Comparison of ENCODE assay signal across 18 cellular contexts in genomic region chr6:30944051-30944450, GRCh38. TPM values are rescaled to one million over a fixed set of nuclear protein-coding genes. Genes with fewer than 3 reads are reported as not detected.
A peak's percentile ranks its signal among the peaks of the same experiment; 100 is the strongest.
DNase-seq lines count a peak whose midpoint lies in the region; ATAC-seq, FAIRE-seq and TF ChIP-seq lines count a peak whose summit lies in the region.
"Had no signal": no experiment of that assay in that cellular context is flagged by ENCODE, and none has a peak within 500 bp of the region (broad histone marks: within the 10 kb centered on the region; RNA-seq: fewer than 3 reads in every experiment).

No MANE protein-coding gene starts in this region.

- H4K20me1 ChIP-seq in HepG2 (ENCODE audit: insufficient read depth, low read length) (no peaks in the 10 kb centered on the region), smooth muscle cell (ENCODE audit: low read depth) (no peaks in the 10 kb centered on the region)
- H4K20me1 ChIP-seq: BLaER1 had no signal

- no peak for TF ChIP-seq CTCF in HepG2 (CRISPR knock-in tag; IDR thresholded peaks at IDR 0.05)
- no peak for TF ChIP-seq CTCF in right lobe of liver (IDR thresholded peaks at IDR 0.05)
- no peak for TF ChIP-seq CTCF in type B pancreatic cell (conservative IDR thresholded peaks at IDR 0.05)
- TF ChIP-seq CTCF in smooth muscle cell (IDR thresholded peaks at IDR 0.05; ENCODE audit: borderline replicate concordance, insufficient read depth, poor library complexity, severe bottlenecking): no peak

- H3K4me3 ChIP-seq in HepG2 (replicated peaks in 1 of 3; ENCODE audit: insufficient read depth in 1 of 3, low read depth in 2 of 3, low read length in 3 of 3) (no peak overlapping the region), right lobe of liver (no peak overlapping the region), smooth muscle cell (no peak overlapping the region)
- H3K4me3 ChIP-seq: A549, BLaER1, GM23248 had no signal

- POLR2A ChIA-PET in HepG2 (lab: Yijun Ruan, JAX): no interaction called here

- TF ChIP-seq RAD21 in HepG2 (CRISPR knock-in tag; IDR thresholded peaks at IDR 0.05): no peak

- no peaks in the 10 kb centered on the region for H3K36me3 Mint-ChIP-seq in type B pancreatic cell
- H3K36me3 Mint-ChIP-seq: CD14-positive monocyte; CD4-positive, alpha-beta memory T cell had no signal

- TF ChIP-seq POLR2A in HepG2 (IDR thresholded peaks at IDR 0.05; ENCODE audit: insufficient read depth in 1 of 2, low read depth in 2 of 2, low read length in 2 of 2): no peak
- TF ChIP-seq POLR2A in right lobe of liver (IDR thresholded peaks at IDR 0.05): no peak

- H3K79me2 ChIP-seq in HepG2 (ENCODE audit: insufficient read depth, low read length) (no peaks in the 10 kb centered on the region), smooth muscle cell (ENCODE audit: low read depth) (no peaks in the 10 kb centered on the region)

- H3K36me3 ChIP-seq in HepG2 (replicated peaks in 1 of 2; ENCODE audit: control insufficient read depth in 1 of 2, insufficient read depth in 2 of 2, low read length in 2 of 2) (no peaks in the 10 kb centered on the region), right lobe of liver (no peaks in the 10 kb centered on the region), smooth muscle cell (ENCODE audit: low read depth) (no peaks in the 10 kb centered on the region)
- H3K36me3 ChIP-seq: BLaER1 had no signal

- DNase-seq in HepG2 (ENCODE audit: low spot score) (no peak), right lobe of liver (no peak), type B pancreatic cell (ENCODE audit: extremely low spot score, unreplicated experiment) (no peak), smooth muscle cell (lab: John Stamatoyannopoulos, UW; ENCODE audit: unreplicated experiment) (no peak)
- DNase-seq: AML-193; CD4-positive, alpha-beta memory T cell; DMS153; DMS79; GDM1; GM23248 had no signal

- H3K4me1 ChIP-seq in HepG2 (ENCODE audit: insufficient read depth, low read length) (peaks cover 18% of the 10 kb centered on the region), right lobe of liver (no peaks in the 10 kb centered on the region), smooth muscle cell (ENCODE audit: low read depth) (peaks cover 5% of the 10 kb centered on the region)
- H3K4me1 ChIP-seq: BLaER1 had no signal

- 53% methylated on average over 4 of the region's 4 CpGs for WGBS in HepG2 (ENCODE audit: low lambda C conversion rate)
- WGBS in right lobe of liver (ENCODE audit: insufficient coverage, low coverage, low lambda C conversion rate, missing lambda C conversion rate): 55% methylated on average over 4 of the region's 4 CpGs
- 97% methylated on average over 4 of the region's 4 CpGs for WGBS in smooth muscle cell (ENCODE audit: low lambda C conversion rate)

- peaks cover 12% of the 10 kb centered on the region for H3K4me1 Mint-ChIP-seq in type B pancreatic cell (ENCODE audit: unreplicated experiment)

- no peaks in the 10 kb centered on the region for H3F3A ChIP-seq in smooth muscle cell (ENCODE audit: low read depth)

- in situ Hi-C loops in HepG2 (cut with HindIII; ENCODE audit: extremely low pct_ligation_motif_present, low pct_unique_long_range_greater_than_20kb): no loop called here

- BruUV-seq in HepG2 (replicated peaks; lab: Mats Ljungman, UMichigan): no TSS peak

- H3K27ac Mint-ChIP-seq in type B pancreatic cell: peak overlapping the region; percentile 48
- H3K27ac Mint-ChIP-seq: CD14-positive monocyte had no signal

- TF ChIP-seq EP300 in HepG2 (IDR thresholded peaks at IDR 0.05; ENCODE audit: low read depth in 2 of 2, low read length in 2 of 2): no peak
- no peak for TF ChIP-seq EP300 in HepG2 (CRISPR knock-in tag; IDR thresholded peaks at IDR 0.05; ENCODE audit: borderline replicate concordance)

- H3K27me3 Mint-ChIP-seq in type B pancreatic cell: peaks cover 33% of the 10 kb centered on the region

- H2AFZ ChIP-seq in HepG2 (ENCODE audit: low read length) (no peak overlapping the region), smooth muscle cell (ENCODE audit: low read depth) (no peak overlapping the region)
- H2AFZ ChIP-seq: GM23248 had no signal

- intact Hi-C loops in HepG2 (cut with micrococcal nuclease; ENCODE audit: unreplicated experiment) (no loop called here), right lobe of liver (cut with DNase I) (no loop called here)

- H3K4me2 ChIP-seq in HepG2 (ENCODE audit: low read depth, low read length): no peak overlapping the region
- H3K4me2 ChIP-seq in smooth muscle cell: no peak overlapping the region
- H3K4me2 ChIP-seq: A549, BLaER1 had no signal

- no peak overlapping the region for H3K27ac ChIP-seq in HepG2 (ENCODE audit: extremely low read length, insufficient read depth, low read length)
- no peak overlapping the region for H3K27ac ChIP-seq in right lobe of liver
- H3K27ac ChIP-seq in smooth muscle cell (ENCODE audit: low read depth): no peak overlapping the region
- H3K27ac ChIP-seq: 22Rv1, BLaER1, GM23248 had no signal

- H3K9ac ChIP-seq in HepG2 (ENCODE audit: insufficient read depth, low read depth, low read length) (no peak overlapping the region), smooth muscle cell (ENCODE audit: low read depth) (no peak overlapping the region)
- H3K9ac ChIP-seq: BLaER1, GM23248 had no signal

- no peak for FAIRE-seq in HepG2 (lab: Jason Lieb, UNC)
- FAIRE-seq: A549, GM18507, H54 had no signal

- H3K4me3 Mint-ChIP-seq in type B pancreatic cell: no peak overlapping the region
- H3K4me3 Mint-ChIP-seq: CD14-positive monocyte; CD4-positive, alpha-beta memory T cell had no signal

- peaks cover 10% of the 10 kb centered on the region for H3K9me3 Mint-ChIP-seq in type B pancreatic cell

- no peak for ATAC-seq in HepG2
- ATAC-seq in right lobe of liver: no peak
- ATAC-seq: A549, HCT116 had no signal

- CTCF ChIA-PET in HepG2 (lab: Yijun Ruan, JAX; ENCODE audit: low intra/inter-chr PET ratio, low total read pairs): no interaction called here

- H3K9me3 ChIP-seq in HepG2 (ENCODE audit: low read length) (no peaks in the 10 kb centered on the region), right lobe of liver (no peaks in the 10 kb centered on the region), smooth muscle cell (replicated peaks; ENCODE audit: low read depth) (no peaks in the 10 kb centered on the region)
- H3K9me3 ChIP-seq: A549, BLaER1 had no signal

- H3K27me3 ChIP-seq in HepG2 (ENCODE audit: control insufficient read depth in 1 of 2, insufficient read depth in 2 of 2, low read length in 2 of 2) (peaks cover 0 to 30% of the 10 kb centered on the region in 2 experiments; a peak in 4 of 5 replicates), right lobe of liver (no peaks in the 10 kb centered on the region), smooth muscle cell (ENCODE audit: low read depth) (peaks cover 27% of the 10 kb centered on the region)
- H3K27me3 ChIP-seq: BLaER1 had no signal

RNA-seq across cellular contexts. Expression of gene MUCL3, which starts 3.3 kb away (rescaled TPM):
- total RNA-seq in HepG2 (2016; rRNA removed; fragmentation: Illumina TruSeq; extraction: Trizol): not detected in 2 replicates
- not detected in 2 replicates for total RNA-seq in HepG2 (2016; cell fraction: cytosol; rRNA removed; fragmentation: Illumina TruSeq; extraction: Trizol; ENCODE audit: low read depth)
- not detected in 2 replicates for total RNA-seq in HepG2 (2016; cell fraction: insoluble cytoplasmic fraction; rRNA removed; fragmentation: Illumina TruSeq; extraction: Trizol)
- not detected in 2 replicates for total RNA-seq in HepG2 (2016; cell fraction: membrane; rRNA removed; fragmentation: Illumina TruSeq; extraction: Trizol)
- not detected in 2 replicates for total RNA-seq in HepG2 (2016; cell fraction: nucleus; rRNA removed; fragmentation: Illumina TruSeq; extraction: Trizol)
- not detected in 2 replicates for polyA plus RNA-seq in HepG2 (2011; rRNA removed)
- not detected in 2 replicates for polyA plus RNA-seq in HepG2 (2011; cell fraction: cytosol; rRNA removed)
- polyA plus RNA-seq in HepG2 (2011; cell fraction: nucleus; rRNA removed): not detected in 2 replicates
- polyA plus RNA-seq in HepG2 (2012): not detected in 2 replicates
- polyA plus RNA-seq in HepG2 (2016; cell fraction: cytosol; fragmentation: Illumina TruSeq; extraction: Trizol; ENCODE audit: low read depth): not detected in 2 replicates
- not detected in 2 replicates for polyA plus RNA-seq in HepG2 (2016; cell fraction: insoluble cytoplasmic fraction; fragmentation: Illumina TruSeq; extraction: Trizol; ENCODE audit: low read depth)
- not detected in 2 replicates for polyA plus RNA-seq in HepG2 (2016; cell fraction: membrane; fragmentation: Illumina TruSeq; extraction: Trizol; ENCODE audit: low read depth)
- not detected in 2 replicates for polyA plus RNA-seq in HepG2 (2016; cell fraction: nucleus; fragmentation: Illumina TruSeq; extraction: Trizol; ENCODE audit: insufficient read depth, low read depth)
- polyA minus RNA-seq in HepG2 (2011; rRNA and poly(A)+ RNA removed; ENCODE audit: low replicate concordance): not detected in 2 replicates
- polyA minus RNA-seq in HepG2 (2011; cell fraction: cytosol; rRNA and poly(A)+ RNA removed): not detected in 2 replicates
- polyA minus RNA-seq in HepG2 (2011; cell fraction: nucleus; rRNA and poly(A)+ RNA removed): not detected in 2 replicates
- not detected for total RNA-seq in right lobe of liver
- 0.31 and 3.5 TPM in 2 replicates for total RNA-seq in type B pancreatic cell (ENCODE audit: low replicate concordance)
- 0.31 TPM in 1 of 2 replicates, not detected in the other for total RNA-seq in smooth muscle cell
- polyA plus RNA-seq in smooth muscle cell: not detected in 2 replicates
- total RNA-seq: CD4-positive, alpha-beta memory T cell; Daoy; GM23248 had no signal
- polyA plus RNA-seq: CD14-positive monocyte; CD4-positive, alpha-beta memory T cell; GM23248 had no signal

RNA-seq across cellular contexts. Expression of gene SFTA2, which starts 12.1 kb away (rescaled TPM):
- total RNA-seq in HepG2 (2016; rRNA removed; fragmentation: Illumina TruSeq; extraction: Trizol) (not detected in 2 replicates), right lobe of liver (not detected), type B pancreatic cell (ENCODE audit: low replicate concordance) (2.7 and 3.6 TPM in 2 replicates), smooth muscle cell (not detected in 2 replicates)
- total RNA-seq in HepG2 (2016; cell fraction: cytosol; rRNA removed; fragmentation: Illumina TruSeq; extraction: Trizol; ENCODE audit: low read depth): not detected in 2 replicates
- not detected in 2 replicates for total RNA-seq in HepG2 (2016; cell fraction: insoluble cytoplasmic fraction; rRNA removed; fragmentation: Illumina TruSeq; extraction: Trizol)
- not detected in 2 replicates for total RNA-seq in HepG2 (2016; cell fraction: membrane; rRNA removed; fragmentation: Illumina TruSeq; extraction: Trizol)
- total RNA-seq in HepG2 (2016; cell fraction: nucleus; rRNA removed; fragmentation: Illumina TruSeq; extraction: Trizol): not detected in 2 replicates
- polyA plus RNA-seq in HepG2 (2011; rRNA removed) (not detected in 2 replicates), smooth muscle cell (not detected in 2 replicates)
- polyA plus RNA-seq in HepG2 (2011; cell fraction: cytosol; rRNA removed): not detected in 2 replicates
- polyA plus RNA-seq in HepG2 (2011; cell fraction: nucleus; rRNA removed): not detected in 2 replicates
- polyA plus RNA-seq in HepG2 (2012): not detected in 2 replicates
- polyA plus RNA-seq in HepG2 (2016; cell fraction: cytosol; fragmentation: Illumina TruSeq; extraction: Trizol; ENCODE audit: low read depth): not detected in 2 replicates
- polyA plus RNA-seq in HepG2 (2016; cell fraction: insoluble cytoplasmic fraction; fragmentation: Illumina TruSeq; extraction: Trizol; ENCODE audit: low read depth): not detected in 2 replicates
- polyA plus RNA-seq in HepG2 (2016; cell fraction: membrane; fragmentation: Illumina TruSeq; extraction: Trizol; ENCODE audit: low read depth): not detected in 2 replicates
- polyA plus RNA-seq in HepG2 (2016; cell fraction: nucleus; fragmentation: Illumina TruSeq; extraction: Trizol; ENCODE audit: insufficient read depth, low read depth): not detected in 2 replicates
- not detected in 2 replicates for polyA minus RNA-seq in HepG2 (2011; rRNA and poly(A)+ RNA removed; ENCODE audit: low replicate concordance)
- polyA minus RNA-seq in HepG2 (2011; cell fraction: cytosol; rRNA and poly(A)+ RNA removed): not detected in 2 replicates
- polyA minus RNA-seq in HepG2 (2011; cell fraction: nucleus; rRNA and poly(A)+ RNA removed): not detected in 2 replicates
- total RNA-seq: Daoy, GM23248 had no signal
- polyA plus RNA-seq: A549; CD14-positive monocyte; CD4-positive, alpha-beta memory T cell; GM23248 had no signal

RNA-seq across cellular contexts. Expression of gene VARS2, which starts 30.0 kb away (rescaled TPM):
- 45.9 and 71.8 TPM in 2 replicates for total RNA-seq in HepG2 (2016; rRNA removed; fragmentation: Illumina TruSeq; extraction: Trizol)
- 12.3 and 14.4 TPM in 2 replicates for total RNA-seq in HepG2 (2016; cell fraction: cytosol; rRNA removed; fragmentation: Illumina TruSeq; extraction: Trizol; ENCODE audit: low read depth)
- 38.9 and 75.5 TPM in 2 replicates for total RNA-seq in HepG2 (2016; cell fraction: insoluble cytoplasmic fraction; rRNA removed; fragmentation: Illumina TruSeq; extraction: Trizol)
- total RNA-seq in HepG2 (2016; cell fraction: membrane; rRNA removed; fragmentation: Illumina TruSeq; extraction: Trizol): 27.5 and 28.2 TPM in 2 replicates
- total RNA-seq in HepG2 (2016; cell fraction: nucleus; rRNA removed; fragmentation: Illumina TruSeq; extraction: Trizol): 63.3 and 78.0 TPM in 2 replicates
- 61.8 and 68.8 TPM in 2 replicates for polyA plus RNA-seq in HepG2 (2011; rRNA removed)
- 21.9 and 29.1 TPM in 2 replicates for polyA plus RNA-seq in HepG2 (2011; cell fraction: cytosol; rRNA removed)
- 392 and 449 TPM in 2 replicates for polyA plus RNA-seq in HepG2 (2011; cell fraction: nucleus; rRNA removed)
- 45.5 and 49.9 TPM in 2 replicates for polyA plus RNA-seq in HepG2 (2012)
- 9.2 and 9.4 TPM in 2 replicates for polyA plus RNA-seq in HepG2 (2016; cell fraction: cytosol; fragmentation: Illumina TruSeq; extraction: Trizol; ENCODE audit: low read depth)
- 31.3 and 38.2 TPM in 2 replicates for polyA plus RNA-seq in HepG2 (2016; cell fraction: insoluble cytoplasmic fraction; fragmentation: Illumina TruSeq; extraction: Trizol; ENCODE audit: low read depth)
- 17.7 and 19.1 TPM in 2 replicates for polyA plus RNA-seq in HepG2 (2016; cell fraction: membrane; fragmentation: Illumina TruSeq; extraction: Trizol; ENCODE audit: low read depth)
- polyA plus RNA-seq in HepG2 (2016; cell fraction: nucleus; fragmentation: Illumina TruSeq; extraction: Trizol; ENCODE audit: insufficient read depth, low read depth): 189 and 203 TPM in 2 replicates
- 37.3 and 128 TPM in 2 replicates for polyA minus RNA-seq in HepG2 (2011; rRNA and poly(A)+ RNA removed; ENCODE audit: low replicate concordance)
- polyA minus RNA-seq in HepG2 (2011; cell fraction: cytosol; rRNA and poly(A)+ RNA removed): 32.2 and 37.4 TPM in 2 replicates
- polyA minus RNA-seq in HepG2 (2011; cell fraction: nucleus; rRNA and poly(A)+ RNA removed): 56.0 and 56.3 TPM in 2 replicates
- total RNA-seq in right lobe of liver: 10 to 100 TPM; 21.5 to 36.1 (median 25.9) TPM
- 43.8 and 79.4 TPM in 2 replicates for total RNA-seq in type B pancreatic cell (ENCODE audit: low replicate concordance)
- total RNA-seq in smooth muscle cell: 15.1 and 18.4 TPM in 2 replicates
- polyA plus RNA-seq in smooth muscle cell: 15.4 and 19.6 TPM in 2 replicates

RNA-seq across cellular contexts. Expression of gene GTF2H4, which starts 36.0 kb away (rescaled TPM):
- total RNA-seq in HepG2 (2016; rRNA removed; fragmentation: Illumina TruSeq; extraction: Trizol): 15.9 and 18.0 TPM in 2 replicates
- 1.5 and 3.1 TPM in 2 replicates for total RNA-seq in HepG2 (2016; cell fraction: cytosol; rRNA removed; fragmentation: Illumina TruSeq; extraction: Trizol; ENCODE audit: low read depth)
- total RNA-seq in HepG2 (2016; cell fraction: insoluble cytoplasmic fraction; rRNA removed; fragmentation: Illumina TruSeq; extraction: Trizol): 14.1 and 17.5 TPM in 2 replicates
- total RNA-seq in HepG2 (2016; cell fraction: membrane; rRNA removed; fragmentation: Illumina TruSeq; extraction: Trizol): 4.5 and 5.7 TPM in 2 replicates
- 27.0 and 30.2 TPM in 2 replicates for total RNA-seq in HepG2 (2016; cell fraction: nucleus; rRNA removed; fragmentation: Illumina TruSeq; extraction: Trizol)
- polyA plus RNA-seq in HepG2 (2011; rRNA removed): 49.3 and 58.3 TPM in 2 replicates
- 19.9 and 20.1 TPM in 2 replicates for polyA plus RNA-seq in HepG2 (2011; cell fraction: cytosol; rRNA removed)
- polyA plus RNA-seq in HepG2 (2011; cell fraction: nucleus; rRNA removed): 258 and 287 TPM in 2 replicates
- polyA plus RNA-seq in HepG2 (2012): 29.0 and 51.4 TPM in 2 replicates
- polyA plus RNA-seq in HepG2 (2016; cell fraction: cytosol; fragmentation: Illumina TruSeq; extraction: Trizol; ENCODE audit: low read depth): 2.6 and 3.1 TPM in 2 replicates
- 25.8 and 31.0 TPM in 2 replicates for polyA plus RNA-seq in HepG2 (2016; cell fraction: insoluble cytoplasmic fraction; fragmentation: Illumina TruSeq; extraction: Trizol; ENCODE audit: low read depth)
- polyA plus RNA-seq in HepG2 (2016; cell fraction: membrane; fragmentation: Illumina TruSeq; extraction: Trizol; ENCODE audit: low read depth): 4.9 and 6.0 TPM in 2 replicates
- polyA plus RNA-seq in HepG2 (2016; cell fraction: nucleus; fragmentation: Illumina TruSeq; extraction: Trizol; ENCODE audit: insufficient read depth, low read depth): 114 and 125 TPM in 2 replicates
- 25.0 and 30.0 TPM in 2 replicates for polyA minus RNA-seq in HepG2 (2011; rRNA and poly(A)+ RNA removed; ENCODE audit: low replicate concordance)
- 4.9 and 8.5 TPM in 2 replicates for polyA minus RNA-seq in HepG2 (2011; cell fraction: cytosol; rRNA and poly(A)+ RNA removed)
- 61.3 and 64.4 TPM in 2 replicates for polyA minus RNA-seq in HepG2 (2011; cell fraction: nucleus; rRNA and poly(A)+ RNA removed)
- 10 to 100 TPM in 4 of 6 experiments, 1 to 10 TPM in 2; 3.6 to 21.1 (median 17.3) TPM for total RNA-seq in right lobe of liver
- total RNA-seq in type B pancreatic cell (ENCODE audit: low replicate concordance): 40.8 and 78.7 TPM in 2 replicates
- 15.6 and 24.8 TPM in 2 replicates for total RNA-seq in smooth muscle cell
- 7.2 and 9.5 TPM in 2 replicates for polyA plus RNA-seq in smooth muscle cell

RNA-seq across cellular contexts. Expression of gene MUC21, which starts 39.5 kb away (rescaled TPM):
- total RNA-seq in HepG2 (2016; rRNA removed; fragmentation: Illumina TruSeq; extraction: Trizol): not detected in 2 replicates
- not detected in 2 replicates for total RNA-seq in HepG2 (2016; cell fraction: cytosol; rRNA removed; fragmentation: Illumina TruSeq; extraction: Trizol; ENCODE audit: low read depth)
- total RNA-seq in HepG2 (2016; cell fraction: insoluble cytoplasmic fraction; rRNA removed; fragmentation: Illumina TruSeq; extraction: Trizol): not detected in 2 replicates
- total RNA-seq in HepG2 (2016; cell fraction: membrane; rRNA removed; fragmentation: Illumina TruSeq; extraction: Trizol): not detected in 2 replicates
- total RNA-seq in HepG2 (2016; cell fraction: nucleus; rRNA removed; fragmentation: Illumina TruSeq; extraction: Trizol): not detected in 2 replicates
- polyA plus RNA-seq in HepG2 (2011; rRNA removed): not detected in 2 replicates
- polyA plus RNA-seq in HepG2 (2011; cell fraction: cytosol; rRNA removed): not detected in 2 replicates
- polyA plus RNA-seq in HepG2 (2011; cell fraction: nucleus; rRNA removed): not detected in 2 replicates
- polyA plus RNA-seq in HepG2 (2012): not detected in 2 replicates
- not detected in 2 replicates for polyA plus RNA-seq in HepG2 (2016; cell fraction: cytosol; fragmentation: Illumina TruSeq; extraction: Trizol; ENCODE audit: low read depth)
- polyA plus RNA-seq in HepG2 (2016; cell fraction: insoluble cytoplasmic fraction; fragmentation: Illumina TruSeq; extraction: Trizol; ENCODE audit: low read depth): not detected in 2 replicates
- polyA plus RNA-seq in HepG2 (2016; cell fraction: membrane; fragmentation: Illumina TruSeq; extraction: Trizol; ENCODE audit: low read depth): not detected in 2 replicates
- not detected in 2 replicates for polyA plus RNA-seq in HepG2 (2016; cell fraction: nucleus; fragmentation: Illumina TruSeq; extraction: Trizol; ENCODE audit: insufficient read depth, low read depth)
- polyA minus RNA-seq in HepG2 (2011; rRNA and poly(A)+ RNA removed; ENCODE audit: low replicate concordance): not detected in 2 replicates
- polyA minus RNA-seq in HepG2 (2011; cell fraction: cytosol; rRNA and poly(A)+ RNA removed): not detected in 2 replicates
- not detected in 2 replicates for polyA minus RNA-seq in HepG2 (2011; cell fraction: nucleus; rRNA and poly(A)+ RNA removed)
- under 1 TPM in 1 of 6 experiments, not detected in 5; 0.11 TPM for total RNA-seq in right lobe of liver
- total RNA-seq in type B pancreatic cell (ENCODE audit: low replicate concordance): 0.43 and 0.65 TPM in 2 replicates
- not detected in 2 replicates for total RNA-seq in smooth muscle cell
- not detected in 2 replicates for polyA plus RNA-seq in smooth muscle cell
- total RNA-seq: CD4-positive, alpha-beta memory T cell; Daoy; GM23248 had no signal
- polyA plus RNA-seq: A549; CD14-positive monocyte; CD4-positive, alpha-beta memory T cell; GM23248 had no signal
